11 cellular contexts compared by ENCODE assay signal in genomic region chr22:40853330-40853729, GRCh38. TPM values are rescaled to one million over a fixed set of nuclear protein-coding genes. Genes with fewer than 3 reads are reported as not detected.
DNase-seq lines count a peak whose midpoint lies in the region; ATAC-seq, FAIRE-seq and TF ChIP-seq lines count a peak whose summit lies in the region.
"Had no signal": no experiment of that assay in that cellular context is flagged by ENCODE, and none has a peak within 500 bp of the region (broad histone marks: within the 10 kb centered on the region; RNA-seq: fewer than 3 reads in every experiment).

No MANE protein-coding gene starts in this region.

- DNase-seq in A549 (ENCODE audit: low read depth in 1 of 2, low spot score in 1 of 2) (no peak), HFF-Myc (ENCODE audit: extremely low read depth, low read depth) (no peak), mucosa of descending colon (no peak)
- DNase-seq in activated naive CD8-positive, alpha-beta T cell treated with anti-CD3 and anti-CD28 coated beads, Interleukin-2, amount 50 U/mL, for 24 hours = no peak
- no peak for DNase-seq in naive thymus-derived CD4-positive, alpha-beta T cell
- DNase-seq in stimulated activated naive CD4-positive, alpha-beta T cell (lab: John Stamatoyannopoulos, UW) = no peak
- no peak for DNase-seq in stimulated activated CD4-positive, alpha-beta T cell treated with anti-CD3 and anti-CD28 coated beads, Interleukin-12 subunit alpha, Interleukin-12 subunit beta, amount 100 ng/mL, for 4 hours

- H3K36me3 Mint-ChIP-seq in activated naive CD8-positive, alpha-beta T cell treated with anti-CD3 and anti-CD28 coated beads, Interleukin-2, amount 50 U/mL, for 24 hours (ENCODE audit: low read depth) = peaks cover 31% of the 10 kb centered on the region
- H3K36me3 Mint-ChIP-seq in naive thymus-derived CD4-positive, alpha-beta T cell = peaks cover 3 to 11% (median 5%) of the 10 kb centered on the region in 5 donors

- peak overlapping the region; percentile 98 for H3K4me2 ChIP-seq in A549

- H3K27me3 ChIP-seq in naive thymus-derived CD4-positive, alpha-beta T cell (ENCODE audit: control insufficient read depth in 2 of 2, insufficient read depth in 2 of 2, low read length in 2 of 2) = no peaks in the 10 kb centered on the region
- H3K27me3 ChIP-seq: neutrophil, SJSA1 had no signal

- no peak for FAIRE-seq in A549 (lab: Jason Lieb, UNC)

- WGBS in A549 (ENCODE audit: missing lambda C conversion rate) = 73% methylated on average over 1 of the region's 1 CpG

- H3K27ac Mint-ChIP-seq in activated naive CD8-positive, alpha-beta T cell treated with anti-CD3 and anti-CD28 coated beads, Interleukin-2, amount 50 U/mL, for 24 hours = no peak overlapping the region
- peak overlapping the region in 7 of 9 donors; percentile 17 to 61 (median 23) for H3K27ac Mint-ChIP-seq in naive thymus-derived CD4-positive, alpha-beta T cell

- POLR2A ChIA-PET in A549 (lab: Yijun Ruan, JAX) = no interaction called here
- POLR2A ChIA-PET in naive thymus-derived CD4-positive, alpha-beta T cell (lab: Charles Lee) = interaction anchor here (0.9 to 1.2 kb wide), 2 partner anchors 14 to 171 kb away, joined by 4 to 5 read pairs; no protein-coding TSS in a partner anchor

- H3K4me3 ChIP-seq in A549 = no peak overlapping the region
- H3K4me3 ChIP-seq in HFF-Myc (replicated peaks; ENCODE audit: low read depth, low read length) = peak overlapping the region; percentile 87
- H3K4me3 ChIP-seq in naive thymus-derived CD4-positive, alpha-beta T cell (ENCODE audit: low read length) = no peak overlapping the region
- H3K4me3 ChIP-seq in mucosa of descending colon = no peak overlapping the region
- H3K4me3 ChIP-seq: SJSA1 had no signal

- H3K27ac ChIP-seq in A549 = no peak overlapping the region
- peak overlapping the region; percentile 50 for H3K27ac ChIP-seq in naive thymus-derived CD4-positive, alpha-beta T cell (ENCODE audit: low read depth, low read length)
- H3K27ac ChIP-seq: neutrophil, SJSA1 had no signal

- TF ChIP-seq EP300 in A549 (IDR thresholded peaks at IDR 0.05) = no peak

- H3K4me1 Mint-ChIP-seq in activated naive CD8-positive, alpha-beta T cell treated with anti-CD3 and anti-CD28 coated beads, Interleukin-2, amount 50 U/mL, for 24 hours = peaks cover 50% of the 10 kb centered on the region
- H3K4me1 Mint-ChIP-seq in naive thymus-derived CD4-positive, alpha-beta T cell = peaks cover 36 to 71% (median 57%) of the 10 kb centered on the region in 7 donors

- TF ChIP-seq RAD21 in A549 (conservative IDR thresholded peaks at IDR 0.05 in 1 of 2, IDR thresholded peaks at IDR 0.05 in 1 of 2) = no peak

- peaks cover 2% of the 10 kb centered on the region for H3K27me3 Mint-ChIP-seq in activated naive CD8-positive, alpha-beta T cell treated with anti-CD3 and anti-CD28 coated beads, Interleukin-2, amount 50 U/mL, for 24 hours
- H3K27me3 Mint-ChIP-seq in naive thymus-derived CD4-positive, alpha-beta T cell = peaks cover 0 to 2% (median 0%) of the 10 kb centered on the region in 5 donors

- TF ChIP-seq CTCF in A549 (IDR thresholded peaks at IDR 0.05) (no peak), HFF-Myc (IDR thresholded peaks at IDR 0.05; ENCODE audit: low read depth, low read length, missing control alignments) (no peak), mucosa of descending colon (IDR thresholded peaks at IDR 0.05) (no peak)

- no peak for TF ChIP-seq POLR2A in A549 (IDR thresholded peaks at IDR 0.05; ENCODE audit: low read length)

- intact Hi-C loops in naive thymus-derived CD4-positive, alpha-beta T cell (cut with micrococcal nuclease) = no loop called here
- intact Hi-C loops in mucosa of descending colon (cut with DNase I, micrococcal nuclease) = no loop called here

- H3K36me3 ChIP-seq in naive thymus-derived CD4-positive, alpha-beta T cell (ENCODE audit: control insufficient read depth in 2 of 3, insufficient read depth in 3 of 3, low read length in 3 of 3) = peaks cover 7 to 20% (median 8%) of the 10 kb centered on the region in 3 experiments
- H3K36me3 ChIP-seq in mucosa of descending colon (ENCODE audit: low read depth) = no peaks in the 10 kb centered on the region

- H3K9me3 ChIP-seq in A549 (no peaks in the 10 kb centered on the region), mucosa of descending colon (no peaks in the 10 kb centered on the region)
- H3K9me3 ChIP-seq in naive thymus-derived CD4-positive, alpha-beta T cell (ENCODE audit: control insufficient read depth in 2 of 3, low read length in 3 of 3) = no peaks in the 10 kb centered on the region
- H3K9me3 ChIP-seq: neutrophil, SJSA1 had no signal

- H3K4me1 ChIP-seq in A549 (peaks cover 45% of the 10 kb centered on the region), mucosa of descending colon (ENCODE audit: low read depth) (peaks cover 41% of the 10 kb centered on the region)
- peaks cover 24 to 42% of the 10 kb centered on the region in 2 donors for H3K4me1 ChIP-seq in naive thymus-derived CD4-positive, alpha-beta T cell (ENCODE audit: control insufficient read depth in 2 of 2, insufficient read depth in 2 of 2, low read length in 2 of 2)

- H3K9me3 Mint-ChIP-seq in activated naive CD8-positive, alpha-beta T cell treated with anti-CD3 and anti-CD28 coated beads, Interleukin-2, amount 50 U/mL, for 24 hours = no peaks in the 10 kb centered on the region
- peaks cover 0 to 2% (median 0%) of the 10 kb centered on the region in 11 donors for H3K9me3 Mint-ChIP-seq in naive thymus-derived CD4-positive, alpha-beta T cell
- H3K9me3 Mint-ChIP-seq: CD14-positive monocyte had no signal

- ATAC-seq in A549 = no peak
- ATAC-seq in activated naive CD8-positive, alpha-beta T cell treated with anti-CD3 and anti-CD28 coated beads, Interleukin-2, amount 50 U/mL, for 24 hours = no peak
- ATAC-seq in naive thymus-derived CD4-positive, alpha-beta T cell = no peak
- no peak for ATAC-seq in HG03460 (IDR thresholded peaks at IDR 0.05; ENCODE audit: unreplicated experiment)
- ATAC-seq in mucosa of descending colon = no peak

- CTCF ChIA-PET in A549 (lab: Yijun Ruan, JAX) = interaction anchor here (1.6 kb wide), 1 partner anchor 170 kb away, joined by 4 read pairs; no protein-coding TSS in a partner anchor
- CTCF ChIA-PET in naive thymus-derived CD4-positive, alpha-beta T cell (lab: Charles Lee) = no interaction called here

- H3K4me3 Mint-ChIP-seq in activated naive CD8-positive, alpha-beta T cell treated with anti-CD3 and anti-CD28 coated beads, Interleukin-2, amount 50 U/mL, for 24 hours = peak overlapping the region; percentile 92
- H3K4me3 Mint-ChIP-seq in naive thymus-derived CD4-positive, alpha-beta T cell = peak overlapping the region; percentile 13 to 100 (median 66)
- H3K4me3 Mint-ChIP-seq: CD14-positive monocyte had no signal

TF ChIP-seq in A549, 52 proteins besides CTCF, POLR2A, EP300 and RAD21:
- TF ChIP-seq SMC3 (IDR thresholded peaks at IDR 0.05) (no peak), RFX5 (IDR thresholded peaks at IDR 0.05) (no peak)

RNA-seq across cellular contexts. Expression of gene ST13, which starts 3.1 kb away (rescaled TPM):
- polyA plus RNA-seq in A549 (2011; rRNA removed) (114 and 181 TPM in 2 replicates), A549 (2017; fragmentation: RNase III; extraction: RNeasy Plus Mini Kit Qiagen cat#74134 plus additional on column Dnase treatment) (212 to 227 TPM (median 220 TPM) in 3 replicates)
- polyA plus RNA-seq in A549 (2012; cell fraction: cytosol; rRNA removed) = 53.2 and 57.4 TPM in 2 replicates
- polyA plus RNA-seq in A549 (2012; cell fraction: nucleus; rRNA removed) = 15.5 and 19.4 TPM in 2 replicates
- 50.5 and 53.7 TPM in 2 replicates for polyA minus RNA-seq in A549 (2011; rRNA and poly(A)+ RNA removed)
- 100 to 1,000 TPM; 126 to 247 (median 185) TPM for total RNA-seq in naive thymus-derived CD4-positive, alpha-beta T cell
- 100 to 1,000 TPM; 222 to 305 TPM for polyA plus RNA-seq in naive thymus-derived CD4-positive, alpha-beta T cell
- 100 to 1,000 TPM; 151 to 278 (median 151) TPM for total RNA-seq in mucosa of descending colon

RNA-seq across cellular contexts. Expression of gene XPNPEP3, which starts 3.6 kb away (rescaled TPM):
- polyA plus RNA-seq in A549 (2011; rRNA removed) (23.3 and 23.6 TPM in 2 replicates), A549 (2017; fragmentation: RNase III; extraction: RNeasy Plus Mini Kit Qiagen cat#74134 plus additional on column Dnase treatment) (10.4 to 12.7 TPM (median 12.7 TPM) in 3 replicates)
- polyA plus RNA-seq in A549 (2012; cell fraction: cytosol; rRNA removed) = 8.9 and 10.1 TPM in 2 replicates
- polyA plus RNA-seq in A549 (2012; cell fraction: nucleus; rRNA removed) = 5.4 and 7.6 TPM in 2 replicates
- polyA minus RNA-seq in A549 (2011; rRNA and poly(A)+ RNA removed) = 26.6 and 37.1 TPM in 2 replicates
- total RNA-seq in naive thymus-derived CD4-positive, alpha-beta T cell = 10 to 100 TPM; 14.4 to 21.8 (median 19.0) TPM
- 10 to 100 TPM; 16.2 to 17.8 TPM for polyA plus RNA-seq in naive thymus-derived CD4-positive, alpha-beta T cell
- total RNA-seq in mucosa of descending colon = 10 to 100 TPM in 2 of 3 donors, 1 to 10 TPM in 1; 9.8 to 21.7 (median 14.6) TPM

RNA-seq across cellular contexts. Expression of gene DNAJB7, which starts 8.6 kb away (rescaled TPM):
- polyA plus RNA-seq in A549 (2011; rRNA removed) (not detected in 2 replicates), A549 (2017; fragmentation: RNase III; extraction: RNeasy Plus Mini Kit Qiagen cat#74134 plus additional on column Dnase treatment) (not detected in 3 replicates)
- not detected in 2 replicates for polyA plus RNA-seq in A549 (2012; cell fraction: cytosol; rRNA removed)
- not detected in 2 replicates for polyA plus RNA-seq in A549 (2012; cell fraction: nucleus; rRNA removed)
- not detected in 2 replicates for polyA minus RNA-seq in A549 (2011; rRNA and poly(A)+ RNA removed)
- not detected for total RNA-seq in naive thymus-derived CD4-positive, alpha-beta T cell
- under 1 TPM; 0.10 to 0.15 TPM for polyA plus RNA-seq in naive thymus-derived CD4-positive, alpha-beta T cell
- under 1 TPM; 0.14 to 0.90 (median 0.25) TPM for total RNA-seq in mucosa of descending colon
- total RNA-seq: SJSA1 had no signal
- polyA plus RNA-seq: CD14-positive monocyte had no signal

RNA-seq across cellular contexts. Expression of gene SLC25A17, which starts 34.2 kb away (rescaled TPM):
- 33.7 and 35.1 TPM in 2 replicates for polyA plus RNA-seq in A549 (2011; rRNA removed)
- polyA plus RNA-seq in A549 (2012; cell fraction: cytosol; rRNA removed) = 9.7 and 13.3 TPM in 2 replicates
- 8.0 and 12.4 TPM in 2 replicates for polyA plus RNA-seq in A549 (2012; cell fraction: nucleus; rRNA removed)
- 17.2 to 20.3 TPM (median 19.9 TPM) in 3 replicates for polyA plus RNA-seq in A549 (2017; fragmentation: RNase III; extraction: RNeasy Plus Mini Kit Qiagen cat#74134 plus additional on column Dnase treatment)
- polyA minus RNA-seq in A549 (2011; rRNA and poly(A)+ RNA removed) = 7.3 and 9.9 TPM in 2 replicates
- total RNA-seq in naive thymus-derived CD4-positive, alpha-beta T cell = 10 to 100 TPM in 3 of 5 experiments, 1 to 10 TPM in 2; 6.8 to 22.1 (median 13.1) TPM
- 10 to 100 TPM; 16.8 to 24.9 TPM for polyA plus RNA-seq in naive thymus-derived CD4-positive, alpha-beta T cell
- 10 to 100 TPM in 2 of 3 donors, 1 to 10 TPM in 1; 8.7 to 12.1 (median 11.9) TPM for total RNA-seq in mucosa of descending colon
